Comparison of ENCODE assay signal across 1 cellular context in genomic region chr12:70666364-70666763, GRCh38.
TF ChIP-seq lines count a peak whose summit lies in the region.

No MANE protein-coding gene starts in this region.

TF ChIP-seq in K562, 482 proteins besides CTCF, POLR2A, EP300 and RAD21 (continued from another document):
- TF ChIP-seq HMGXB4 (CRISPR knock-in tag; IDR thresholded peaks at IDR 0.05) (no peak), ZBTB49 (CRISPR knock-in tag; IDR thresholded peaks at IDR 0.05; ENCODE audit: borderline replicate concordance) (no peak), CEBPB (tag; IDR thresholded peaks at IDR 0.05) (peak; percentile 79)
